In the genomic region with DNA sequence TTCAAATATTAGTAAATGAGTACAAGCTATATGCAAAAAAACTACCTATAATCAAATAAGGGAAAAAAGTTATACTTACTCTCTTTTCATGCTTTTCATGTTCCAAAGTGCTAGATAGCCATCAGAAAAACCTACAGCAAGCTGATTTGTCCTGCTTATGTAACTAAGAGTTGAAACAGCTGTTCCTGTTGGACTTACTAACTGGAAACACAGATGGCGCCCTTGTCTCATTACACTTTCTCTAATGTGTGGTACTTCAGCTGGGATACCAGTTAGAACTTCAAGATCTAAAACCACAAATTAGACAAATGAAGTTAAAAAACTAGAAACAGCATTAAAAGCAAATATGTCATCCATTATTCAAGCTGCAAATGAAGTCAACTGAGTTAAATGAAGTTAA, we compare ENCODE assay signal across 8 cellular contexts. TPM values are rescaled to one million over a fixed set of nuclear protein-coding genes. Genes with fewer than 3 reads are reported as not detected.
A peak's percentile ranks its signal among the peaks of the same experiment; 100 is the strongest.
DNase-seq lines count a peak whose midpoint lies in the region; ATAC-seq, FAIRE-seq and TF ChIP-seq lines count a peak whose summit lies in the region.

No MANE protein-coding gene starts in this region.

- no peaks in the 10 kb centered on the region for H3K27me3 ChIP-seq in CD4-positive, alpha-beta memory T cell (ENCODE audit: insufficient read depth, low read length)
- no peaks in the 10 kb centered on the region for H3K27me3 ChIP-seq in colonic mucosa
- H3K27me3 ChIP-seq in mesendoderm (ENCODE audit: insufficient read depth, low read length, poor library complexity): no peaks in the 10 kb centered on the region

- H3K4me3 Mint-ChIP-seq in CD4-positive, alpha-beta memory T cell: no peak overlapping the region

- peak overlapping the region in 2 of 7 donors; percentile 46 to 85 for H3K27ac Mint-ChIP-seq in CD4-positive, alpha-beta memory T cell

- H3K36me3 ChIP-seq in CD4-positive, alpha-beta memory T cell (ENCODE audit: insufficient read depth, low read length): peaks cover 40% of the 10 kb centered on the region
- no peaks in the 10 kb centered on the region for H3K36me3 ChIP-seq in colonic mucosa
- H3K36me3 ChIP-seq in mesendoderm (ENCODE audit: control insufficient read depth, insufficient read depth, low read length): peaks cover 2% of the 10 kb centered on the region

- no peak overlapping the region for H3K4me3 ChIP-seq in CD4-positive, alpha-beta memory T cell (ENCODE audit: low read length in 2 of 2)
- H3K4me3 ChIP-seq in colonic mucosa (no peak overlapping the region), mesendoderm (ENCODE audit: low read length) (no peak overlapping the region)

- H3K9me3 Mint-ChIP-seq in CD4-positive, alpha-beta memory T cell: no peaks in the 10 kb centered on the region

- TF ChIP-seq CTCF in colonic mucosa (IDR thresholded peaks at IDR 0.05): peak; percentile 24

- no peak overlapping the region for H3K27ac ChIP-seq in CD4-positive, alpha-beta memory T cell (ENCODE audit: low read depth, low read length)
- no peak overlapping the region for H3K27ac ChIP-seq in colonic mucosa
- H3K27ac ChIP-seq in mesendoderm (ENCODE audit: low read depth, low read length): no peak overlapping the region

- H3K79me2 ChIP-seq in mesendoderm (ENCODE audit: control insufficient read depth, insufficient read depth, low read length): no peaks in the 10 kb centered on the region

- H3K4me2 ChIP-seq in mesendoderm (ENCODE audit: low read length): no peak overlapping the region

- DNase-seq in CD4-positive, alpha-beta memory T cell: peak in 4 of 5 donors; percentile 15 to 28 (median 22)
- DNase-seq in NCI-H446 treated with DMSO at 0.1 percent for 48 hours (lab: John Stamatoyannopoulos, UW): peak; percentile 51
- DNase-seq in colonic mucosa: peak; percentile 29
- peak; percentile 59 for DNase-seq in mesendoderm
- DNase-seq in stimulated activated CD4-positive, alpha-beta T cell treated with anti-CD3 and anti-CD28 coated beads, Interleukin-2, amount 100 ng/mL, for 48 hours: no peak
- DNase-seq in GM19239 (ENCODE audit: insufficient read length, low spot score): no peak

- no peaks in the 10 kb centered on the region for H3K27me3 Mint-ChIP-seq in CD4-positive, alpha-beta memory T cell

- H4K5ac ChIP-seq in mesendoderm (ENCODE audit: low read length): no peak overlapping the region

- H2BK5ac ChIP-seq in mesendoderm (ENCODE audit: low read length): no peak overlapping the region

- no peak overlapping the region for H3K23ac ChIP-seq in mesendoderm (ENCODE audit: low read length)

- peaks cover 51 to 70% of the 10 kb centered on the region in 2 donors for H3K36me3 Mint-ChIP-seq in CD4-positive, alpha-beta memory T cell

- no CpG with 5 or more reads among the region's 1 CpG for WGBS in mesendoderm (ENCODE audit: extremely low coverage, insufficient coverage, low lambda C conversion rate)

- ATAC-seq in GM19351 (IDR thresholded peaks at IDR 0.05; ENCODE audit: unreplicated experiment) (peak; percentile 66), GM19463 (IDR thresholded peaks at IDR 0.05; ENCODE audit: unreplicated experiment) (no peak)

- H3K9ac ChIP-seq in colonic mucosa (ENCODE audit: low read depth in 2 of 2, low read length in 2 of 2) (no peak overlapping the region), mesendoderm (ENCODE audit: low read length) (no peak overlapping the region)

- POLR2A ChIA-PET in CD4-positive, alpha-beta memory T cell (lab: Charles Lee; ENCODE audit: partially characterized antibody): interaction anchor here (1.0 kb wide), 1 partner anchor 22 kb away, joined by 3 read pairs; no protein-coding TSS in a partner anchor

- H3K4ac ChIP-seq in mesendoderm (ENCODE audit: low read depth, low read length): no peak overlapping the region

- H2BK120ac ChIP-seq in mesendoderm (ENCODE audit: low read depth, low read length): no peak overlapping the region

- no peak for FAIRE-seq in GM19239 (lab: Jason Lieb, UNC)

- intact Hi-C loops in CD4-positive, alpha-beta memory T cell (cut with micrococcal nuclease): loop anchor here (5.0 to 10.0 kb wide), 2 partner anchors 167 to 465 kb away; a partner anchor contains a TSS
- intact Hi-C loops in colonic mucosa (cut with DNase I): no loop called here

- no peaks in the 10 kb centered on the region for H3K4me1 ChIP-seq in CD4-positive, alpha-beta memory T cell (ENCODE audit: insufficient read depth, low read length)
- H3K4me1 ChIP-seq in colonic mucosa (no peaks in the 10 kb centered on the region), mesendoderm (ENCODE audit: control insufficient read depth, low read depth, low read length) (no peaks in the 10 kb centered on the region)

- H2AK5ac ChIP-seq in mesendoderm (ENCODE audit: low read length): no peak overlapping the region

- CTCF ChIA-PET in CD4-positive, alpha-beta memory T cell (lab: Charles Lee; ENCODE audit: partially characterized antibody): interaction anchor here (0.8 to 2.0 kb wide), 9 partner anchors 9 to 581 kb away, joined by 3 to 15 read pairs (median 4); no protein-coding TSS in a partner anchor

- H3K56ac ChIP-seq in mesendoderm (ENCODE audit: low read length): no peak overlapping the region

- H4K8ac ChIP-seq in mesendoderm (ENCODE audit: low read depth, low read length): no peak overlapping the region

- H3K9me3 ChIP-seq in CD4-positive, alpha-beta memory T cell (ENCODE audit: control insufficient read depth in 1 of 2, low read length in 2 of 2): no peaks in the 10 kb centered on the region
- H3K9me3 ChIP-seq in colonic mucosa: no peaks in the 10 kb centered on the region

- H3K18ac ChIP-seq in mesendoderm (ENCODE audit: low read length): no peak overlapping the region

- H2BK15ac ChIP-seq in mesendoderm (replicated peaks; ENCODE audit: low read depth): no peak overlapping the region

- H3K4me1 Mint-ChIP-seq in CD4-positive, alpha-beta memory T cell: peaks cover 0 to 14% (median 4%) of the 10 kb centered on the region in 4 donors

- H3K79me1 ChIP-seq in mesendoderm (ENCODE audit: low read length): peaks cover 4% of the 10 kb centered on the region

RNA-seq across cellular contexts. Expression of a gene that starts 24.3 kb away (rescaled TPM):
- total RNA-seq in CD4-positive, alpha-beta memory T cell: 10 to 100 TPM; 55.1 to 59.0 TPM
- 10 to 100 TPM in 1 of 2 donors, 1 to 10 TPM in 1; 5.7 to 22.6 TPM for polyA plus RNA-seq in CD4-positive, alpha-beta memory T cell
- 10 to 100 TPM; 22.8 to 24.5 TPM for total RNA-seq in colonic mucosa
- polyA plus RNA-seq in mesendoderm (2013, experiment 1 of 2): 27.5 TPM
- polyA plus RNA-seq in mesendoderm (2013, experiment 2 of 2): 28.5 TPM

Comparison
In these comparisons a context has a peak if more than half of its experiments do, and no peak if none do; other contexts are left out.
1. DNase-seq: peak in CD4-positive, alpha-beta memory T cell (4 of 5), NCI-H446 treated with DMSO at 0.1 percent for 48 hours (single experiment), colonic mucosa (single experiment) and mesendoderm (single experiment); none in stimulated activated CD4-positive, alpha-beta T cell treated with anti-CD3 and anti-CD28 coated beads, Interleukin-2, amount 100 ng/mL, for 48 hours (0 of 2) and GM19239 (single experiment).